ENCODE assay signal across 12 cellular contexts in genomic region chr4:113469023-113469390, GRCh38.
A peak's percentile ranks its signal among the peaks of the same experiment; 100 is the strongest.
DNase-seq lines count a peak whose midpoint lies in the region; ATAC-seq, FAIRE-seq and TF ChIP-seq lines count a peak whose summit lies in the region.
"Had no signal": no experiment of that assay in that cellular context is flagged by ENCODE, and none has a peak within 500 bp of the region (broad histone marks: within the 10 kb centered on the region; RNA-seq: fewer than 3 reads in every experiment).

No MANE protein-coding gene starts in this region.

- no peak overlapping the region for H3K4me3 Mint-ChIP-seq in astrocyte (ENCODE audit: unreplicated experiment)
- H3K4me3 Mint-ChIP-seq: activated CD8-positive, alpha-beta T cell treated with anti-CD3 and anti-CD28 coated beads, Interleukin-2, amount 10 ng/mL, durations not matched to agents 7 days and 5 days had no signal

- H3K4me1 Mint-ChIP-seq in astrocyte (ENCODE audit: low read depth, unreplicated experiment) = peaks cover 44% of the 10 kb centered on the region

- peak overlapping the region; percentile 63 for H3K9ac ChIP-seq in astrocyte (ENCODE audit: low read length)

- TF ChIP-seq CTCF in astrocyte (IDR thresholded peaks at IDR 0.05; ENCODE audit: insufficient read depth, low read depth, low read length) (no peak), heart right ventricle (IDR thresholded peaks at IDR 0.05) (no peak)

- no peaks in the 10 kb centered on the region for H3K79me2 ChIP-seq in astrocyte (ENCODE audit: insufficient read depth, low read length)

- H3K36me3 Mint-ChIP-seq in astrocyte (ENCODE audit: low read depth, unreplicated experiment) = peaks cover 4% of the 10 kb centered on the region

- H2AFZ ChIP-seq in astrocyte (ENCODE audit: low read depth, low read length) = no peak overlapping the region

- intact Hi-C loops in heart right ventricle (cut with DNase I) = loop anchor here in 2 of 10 donors (2.0 to 5.0 kb wide), 2 partner anchors 73 to 294 kb away; no protein-coding TSS in a partner anchor

- peak overlapping the region; percentile 54 for H3K4me2 ChIP-seq in astrocyte (ENCODE audit: low read length)

- H3K27ac Mint-ChIP-seq in astrocyte (ENCODE audit: unreplicated experiment) = peak overlapping the region; percentile 96
- H3K27ac Mint-ChIP-seq: activated CD8-positive, alpha-beta T cell treated with anti-CD3 and anti-CD28 coated beads, Interleukin-2, amount 10 ng/mL, durations not matched to agents 7 days and 5 days had no signal

- H3K9me3 ChIP-seq in astrocyte (ENCODE audit: insufficient read depth, low read depth, low read length) = no peaks in the 10 kb centered on the region
- H3K9me3 ChIP-seq in heart right ventricle = no peaks in the 10 kb centered on the region
- H3K9me3 ChIP-seq: pancreas had no signal

- H3K27ac ChIP-seq in astrocyte (ENCODE audit: low read depth, low read length) = peak overlapping the region; percentile 89
- H3K27ac ChIP-seq in heart right ventricle = peak overlapping the region; percentile 69 to 90 (median 86)
- H3K27ac ChIP-seq in skin epidermis = peak overlapping the region in 19 of 21 experiments; percentile 43 to 90 (median 79)

- FAIRE-seq in astrocyte (lab: Jason Lieb, UNC) = peak; percentile 75
- FAIRE-seq: GM18507 had no signal

- 87 to 90% methylated on average over 1 of the region's 1 CpG for WGBS in heart right ventricle, 2 donors

- H3K4me1 ChIP-seq in astrocyte (ENCODE audit: insufficient read depth, low read length) (peaks cover 38% of the 10 kb centered on the region), heart right ventricle (peaks cover 7 to 67% (median 38%) of the 10 kb centered on the region in 9 donors)
- H3K4me1 ChIP-seq: pancreas had no signal

- H3K27me3 ChIP-seq in astrocyte (ENCODE audit: insufficient read depth, low read length) (no peaks in the 10 kb centered on the region), heart right ventricle (no peaks in the 10 kb centered on the region)
- H3K27me3 ChIP-seq: pancreas had no signal

- peak in 2 of 8 donors; percentile 1 for ATAC-seq in heart right ventricle
- ATAC-seq: activated CD8-positive, alpha-beta T cell treated with anti-CD3 and anti-CD28 coated beads, Interleukin-2, amount 10 ng/mL, durations not matched to agents 7 days and 5 days had no signal

- H3K4me3 ChIP-seq in astrocyte (ENCODE audit: insufficient read depth, low read depth, low read length) (no peak overlapping the region), heart right ventricle (no peak overlapping the region), skin epidermis (no peak overlapping the region)
- H3K4me3 ChIP-seq: pancreas had no signal

- DNase-seq in HCEC 1CT = peak; percentile 23
- no peak for DNase-seq in astrocyte (ENCODE audit: low read depth)
- no peak for DNase-seq in heart right ventricle
- no peak for DNase-seq in NCI-H146 (lab: John Stamatoyannopoulos, UW)
- no peak for DNase-seq in NCI-H1417 treated with DMSO at 0.1 percent for 48 hours (lab: John Stamatoyannopoulos, UW)
- DNase-seq in DMS53 treated with DMSO at 0.1 percent for 48 hours (lab: John Stamatoyannopoulos, UW; ENCODE audit: unreplicated experiment) = no peak
- DNase-seq in stimulated activated naive CD4-positive, alpha-beta T cell (lab: John Stamatoyannopoulos, UW) = no peak
- DNase-seq: NCI-H526 treated with DMSO at 0.1 percent for 48 hours had no signal

- H3K36me3 ChIP-seq in astrocyte (ENCODE audit: insufficient read depth, low read length) = peaks cover 5% of the 10 kb centered on the region
- peaks cover 0 to 19% (median 10%) of the 10 kb centered on the region in 9 donors for H3K36me3 ChIP-seq in heart right ventricle

- no peaks in the 10 kb centered on the region for H3K27me3 Mint-ChIP-seq in astrocyte (ENCODE audit: low read depth, unreplicated experiment)

- no peaks in the 10 kb centered on the region for H4K20me1 ChIP-seq in astrocyte (ENCODE audit: insufficient read depth, low read length)

- H3K9me3 Mint-ChIP-seq in astrocyte (ENCODE audit: unreplicated experiment) = peaks cover 2% of the 10 kb centered on the region
